In genomic region chr7:92768501-92769360, GRCh38 we compare ENCODE assay signal across 8 cellular contexts.
DNase-seq lines count a peak whose midpoint lies in the region; ATAC-seq and TF ChIP-seq lines count a peak whose summit lies in the region.

No MANE protein-coding gene starts in this region.

- POLR2A ChIA-PET in GM10248 (lab: Yijun Ruan, JAX) = interaction anchor here (0.6 kb wide), 2 partner anchors 19 to 54 kb away, joined by 4 to 5 read pairs; no protein-coding TSS in a partner anchor
- POLR2A ChIA-PET in activated CD4-positive, alpha-beta memory T cell treated with anti-CD3 and anti-CD28 coated beads, Interleukin-2, amount 10 ng/mL, durations not matched to agents 7 days and 5 days (lab: Charles Lee) = interaction anchor here (0.6 to 1.5 kb wide), 2 partner anchors 43 to 525 kb away, joined by 3 read pairs; no protein-coding TSS in a partner anchor

- CTCF ChIA-PET in GM10248 (lab: Yijun Ruan, JAX) = interaction anchor here (1.3 to 3.6 kb wide), 3 partner anchors 12 to 148 kb away, joined by 3 to 26 read pairs (median 8); no protein-coding TSS in a partner anchor
- CTCF ChIA-PET in activated CD4-positive, alpha-beta memory T cell treated with anti-CD3 and anti-CD28 coated beads, Interleukin-2, amount 10 ng/mL, durations not matched to agents 7 days and 5 days (lab: Charles Lee) = interaction anchor here (1.0 kb wide), 1 partner anchor 240 kb away, joined by 4 read pairs; the partner anchor contains the start of genes PEX1 and RBM48

- DNase-seq in GM10248 (ENCODE audit: extremely low spot score) = peak; percentile 36
- DNase-seq in GM20000 (ENCODE audit: low spot score) = peak; percentile 49
- peak; percentile 30 for DNase-seq in activated CD4-positive, alpha-beta memory T cell treated with anti-CD3 and anti-CD28 coated beads, Interleukin-2, amount 10 ng/mL, durations not matched to agents 7 days and 5 days
- DNase-seq in left kidney (ENCODE audit: low read depth, low spot score) = peak; percentile 47
- DNase-seq in SW 1271 (lab: John Stamatoyannopoulos, UW) = no peak
- DNase-seq in NCI-H774 (lab: John Stamatoyannopoulos, UW) = no peak
- no peak for DNase-seq in germinal center (ENCODE audit: low spot score)

- H3K36me3 Mint-ChIP-seq in activated CD4-positive, alpha-beta memory T cell treated with anti-CD3 and anti-CD28 coated beads, Interleukin-2, amount 10 ng/mL, durations not matched to agents 7 days and 5 days (ENCODE audit: low read depth) = peaks cover 55% of the 10 kb centered on the region

- H3K27me3 Mint-ChIP-seq in activated CD4-positive, alpha-beta memory T cell treated with anti-CD3 and anti-CD28 coated beads, Interleukin-2, amount 10 ng/mL, durations not matched to agents 7 days and 5 days = no peaks in the 10 kb centered on the region

- ATAC-seq in HG03469 (IDR thresholded peaks at IDR 0.05; ENCODE audit: unreplicated experiment) = peak; percentile 71

- H3K9me3 Mint-ChIP-seq in activated CD4-positive, alpha-beta memory T cell treated with anti-CD3 and anti-CD28 coated beads, Interleukin-2, amount 10 ng/mL, durations not matched to agents 7 days and 5 days = no peaks in the 10 kb centered on the region

- no peak for TF ChIP-seq CTCF in GM10248 (IDR thresholded peaks at IDR 0.05; ENCODE audit: control extremely low read depth, extremely low read depth, low read depth, missing control alignments)
- no peak for TF ChIP-seq CTCF in GM20000 (IDR thresholded peaks at IDR 0.05; ENCODE audit: extremely low read depth, missing control alignments)

- H3K27ac Mint-ChIP-seq in activated CD4-positive, alpha-beta memory T cell treated with anti-CD3 and anti-CD28 coated beads, Interleukin-2, amount 10 ng/mL, durations not matched to agents 7 days and 5 days = peak overlapping the region; percentile 77

- no peak overlapping the region for H3K4me3 Mint-ChIP-seq in activated CD4-positive, alpha-beta memory T cell treated with anti-CD3 and anti-CD28 coated beads, Interleukin-2, amount 10 ng/mL, durations not matched to agents 7 days and 5 days

- H3K4me1 Mint-ChIP-seq in activated CD4-positive, alpha-beta memory T cell treated with anti-CD3 and anti-CD28 coated beads, Interleukin-2, amount 10 ng/mL, durations not matched to agents 7 days and 5 days = peaks cover 60% of the 10 kb centered on the region

Comparison
In these comparisons a context has a peak if more than half of its experiments do, and no peak if none do; other contexts are left out.
1. DNase-seq: peak in GM10248 (single experiment), GM20000 (single experiment), activated CD4-positive, alpha-beta memory T cell treated with anti-CD3 and anti-CD28 coated beads, Interleukin-2, amount 10 ng/mL, durations not matched to agents 7 days and 5 days (single experiment) and left kidney (single experiment); none in SW 1271 (0 of 2), NCI-H774 (single experiment) and germinal center (single experiment).